22 cellular contexts compared by ENCODE assay signal in the genomic region with DNA sequence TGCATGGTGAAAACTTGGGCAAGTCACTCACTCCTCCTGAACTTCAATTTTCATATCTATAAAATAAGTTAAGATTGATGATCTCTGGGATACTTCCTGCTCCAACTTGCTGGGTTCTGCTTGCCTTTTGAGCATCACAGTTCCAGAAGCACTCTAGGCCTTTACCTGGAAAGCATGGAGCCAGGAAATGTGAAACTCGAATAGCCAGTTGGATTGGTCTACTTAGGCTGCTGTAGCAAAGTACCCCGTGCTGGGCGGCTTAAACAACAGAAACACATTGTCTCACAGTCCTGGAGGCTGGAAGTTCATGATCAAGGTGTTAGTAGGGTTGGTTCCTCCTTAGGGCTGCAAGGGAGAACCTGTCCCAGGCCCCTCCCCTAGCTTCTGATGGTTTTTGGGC.
"Had no signal": no experiment of that assay in that cellular context is flagged by ENCODE, and none has a peak within 500 bp of the region (broad histone marks: within the 10 kb centered on the region; RNA-seq: fewer than 3 reads in every experiment).

No MANE protein-coding gene starts in this region.

- H3K27me3 ChIP-seq: gastrocnemius medialis, hepatocyte, pancreas, right lobe of liver, stomach, testis, tibial artery, upper lobe of left lung had no signal

- DNase-seq: dermis blood vessel endothelial cell; effector memory CD4-positive, alpha-beta T cell; foreskin fibroblast; gastrocnemius medialis; kidney; natural killer cell; occipital lobe; pancreas; right lobe of liver; small intestine; stimulated activated CD4-positive, alpha-beta T cell treated with anti-CD3 and anti-CD28 coated beads, Interleukin-15, amount 100 ng/mL, for 24 hours; stimulated activated CD4-positive, alpha-beta T cell treated with anti-CD3 and anti-CD28 coated beads, Interleukin-2, amount 100 ng/mL, for 48 hours; stimulated activated CD8-positive, alpha-beta memory T cell treated with anti-CD3 and anti-CD28 coated beads, Interleukin-4, amount 100 ng/mL, for 48 hours; stimulated activated naive CD4-positive, alpha-beta T cell treated with Interleukin-2 at 50 U/mL for 16 hours; stomach; testis; tibial artery; upper lobe of left lung had no signal

- ATAC-seq: gastrocnemius medialis, left lobe of liver, natural killer cell, pancreas, right lobe of liver had no signal

- H3K9me3 ChIP-seq: gastrocnemius medialis, pancreas, right lobe of liver, stomach, testis, tibial artery, upper lobe of left lung had no signal

- H2AFZ ChIP-seq: hepatocyte had no signal

- H3K27ac ChIP-seq: gastrocnemius medialis, hepatocyte, pancreas, right lobe of liver, stomach, testis, tibial artery had no signal

- H3K36me3 ChIP-seq: gastrocnemius medialis, pancreas, right lobe of liver, stomach, tibial artery, upper lobe of left lung had no signal

- H3K4me2 ChIP-seq: hepatocyte had no signal

- H3K4me3 ChIP-seq: coronary artery, gastrocnemius medialis, hepatocyte, lung, pancreas, right lobe of liver, stomach, testis, tibial artery, upper lobe of left lung had no signal

- H3K79me2 ChIP-seq: hepatocyte had no signal
